ENCODE assay signal across 16 cellular contexts in the genomic region with DNA sequence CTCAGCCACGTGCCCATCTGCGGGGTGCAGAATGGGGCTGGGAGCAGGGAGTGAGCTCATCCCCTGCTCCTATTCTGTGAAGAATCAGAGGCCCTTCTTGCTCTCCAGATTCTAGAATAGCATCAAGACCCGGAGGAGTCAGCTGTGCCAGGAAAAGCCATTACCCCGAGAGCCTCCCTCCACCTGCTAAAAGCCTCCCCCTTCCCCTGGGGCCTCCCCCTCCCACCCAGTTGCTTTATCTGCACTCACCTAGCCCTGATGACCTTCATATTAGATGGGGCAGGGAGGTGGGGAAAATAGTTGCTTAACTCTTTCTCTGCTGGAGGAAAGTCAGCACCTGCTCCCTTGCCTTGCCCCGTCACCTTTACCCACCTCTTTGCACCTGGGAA. TPM values are rescaled to one million over a fixed set of nuclear protein-coding genes. Genes with fewer than 3 reads are reported as not detected.
DNase-seq lines count a peak whose midpoint lies in the region; ATAC-seq and TF ChIP-seq lines count a peak whose summit lies in the region.
"Had no signal": no experiment of that assay in that cellular context is flagged by ENCODE, and none has a peak within 500 bp of the region (broad histone marks: within the 10 kb centered on the region; RNA-seq: fewer than 3 reads in every experiment).

No MANE protein-coding gene starts in this region.

- no peaks in the 10 kb centered on the region for H3K4me1 Mint-ChIP-seq in T-cell

- no peak overlapping the region for H3K4me3 Mint-ChIP-seq in T-cell
- H3K4me3 Mint-ChIP-seq: T-helper 1 cell treated with Interleukin-12 subunit alpha and Interleukin-12 subunit beta and Interleukin-4 antibody, amounts not matched to agents 30 μg/mL and 1 μg/mL, for 36 hours had no signal

- H2AFZ ChIP-seq in neuronal stem cell (ENCODE audit: low read length): no peak overlapping the region

- H3K4me2 ChIP-seq in neuronal stem cell (ENCODE audit: insufficient read depth, low read length, poor library complexity, severe bottlenecking): no peak overlapping the region
- H3K4me2 ChIP-seq: SK-N-SH had no signal

- no peak for TF ChIP-seq EP300 in tibial nerve (IDR thresholded peaks at IDR 0.05)

- H2BK12ac ChIP-seq in neuronal stem cell (ENCODE audit: low read length): no peak overlapping the region

- H3K27me3 ChIP-seq in neuronal stem cell (ENCODE audit: control insufficient read depth in 3 of 3, insufficient read depth in 3 of 3, low read depth in 1 of 3, low read length in 3 of 3) (no peaks in the 10 kb centered on the region), tibial nerve (peaks cover 0 to 30% of the 10 kb centered on the region in 2 donors)

- no peaks in the 10 kb centered on the region for H3K79me1 ChIP-seq in neuronal stem cell (ENCODE audit: low read depth, low read length)

- ATAC-seq in T-cell (replicated peaks in 1 of 4): no peak
- ATAC-seq: HCT116 had no signal

- H3K36me3 Mint-ChIP-seq in T-cell: no peaks in the 10 kb centered on the region

- H2AK5ac ChIP-seq in neuronal stem cell (ENCODE audit: low read depth, low read length): peak overlapping the region; percentile 16

- no peak for TF ChIP-seq CTCF in tibial nerve (IDR thresholded peaks at IDR 0.05)

- POLR2A ChIA-PET in T-cell (lab: Charles Lee): no interaction called here

- H3K9me3 ChIP-seq in neuronal stem cell (replicated peaks in 1 of 2; ENCODE audit: control insufficient read depth in 2 of 2, insufficient read depth in 1 of 2, low read depth in 1 of 2, low read length in 2 of 2) (no peaks in the 10 kb centered on the region), tibial nerve (no peaks in the 10 kb centered on the region)
- H3K9me3 ChIP-seq: SK-N-SH had no signal

- H3K4me3 ChIP-seq in neuronal stem cell (ENCODE audit: low read length in 2 of 2) (no peak overlapping the region), tibial nerve (no peak overlapping the region)

- no peak overlapping the region for H3K27ac Mint-ChIP-seq in T-cell
- H3K27ac Mint-ChIP-seq: T-helper 1 cell treated with Interleukin-12 subunit alpha and Interleukin-12 subunit beta and Interleukin-4 antibody, amounts not matched to agents 30 μg/mL and 1 μg/mL, for 36 hours had no signal

- no peak overlapping the region for H3K23ac ChIP-seq in neuronal stem cell (ENCODE audit: low read depth, low read length, poor library complexity)

- H3K14ac ChIP-seq in neuronal stem cell (ENCODE audit: low read length): no peak overlapping the region

- peaks cover 14 to 54% of the 10 kb centered on the region in 2 donors for H3K27me3 Mint-ChIP-seq in T-cell

- peaks cover 20 to 43% of the 10 kb centered on the region in 2 donors for H3K4me1 ChIP-seq in neuronal stem cell (ENCODE audit: control insufficient read depth in 2 of 2, insufficient read depth in 1 of 2, low read depth in 1 of 2, low read length in 2 of 2)
- H3K4me1 ChIP-seq in tibial nerve: no peaks in the 10 kb centered on the region

- H3K36me3 ChIP-seq in neuronal stem cell (replicated peaks in 1 of 2; ENCODE audit: control insufficient read depth in 2 of 2, insufficient read depth in 2 of 2, low read length in 2 of 2) (no peaks in the 10 kb centered on the region), tibial nerve (no peaks in the 10 kb centered on the region)

- H2BK15ac ChIP-seq in neuronal stem cell (ENCODE audit: low read length): peak overlapping the region; percentile 35

- DNase-seq in NCI-H2227 (lab: John Stamatoyannopoulos, UW; ENCODE audit: unreplicated experiment): peak; percentile 40
- no peak for DNase-seq in NCI-H2227 treated with DMSO at 0.1 percent for 48 hours (lab: John Stamatoyannopoulos, UW)
- peak; percentile 83 for DNase-seq in NCI-H1436 treated with DMSO at 0.1 percent for 48 hours (lab: John Stamatoyannopoulos, UW)
- peak; percentile 12 to 46 for DNase-seq in NCI-H524 (lab: John Stamatoyannopoulos, UW)
- DNase-seq in neuronal stem cell (ENCODE audit: low spot score): no peak
- DNase-seq in activated CD4-positive, alpha-beta T cell treated with anti-CD3 and anti-CD28 coated beads for 1 hour: no peak
- DNase-seq in T-cell: no peak
- DNase-seq in tibial nerve (ENCODE audit: low spot score in 2 of 2): no peak
- DNase-seq: DMS53, NCI-H2081, NCI-H526 treated with DMSO at 0.1 percent for 48 hours, Right ventricle myocardium superior, SK-N-SH had no signal

- no peak overlapping the region for H3K4ac ChIP-seq in neuronal stem cell (ENCODE audit: low read length)

- H3K9me3 Mint-ChIP-seq in T-cell: no peaks in the 10 kb centered on the region
- H3K9me3 Mint-ChIP-seq: T-helper 1 cell treated with Interleukin-12 subunit alpha and Interleukin-12 subunit beta and Interleukin-4 antibody, amounts not matched to agents 30 μg/mL and 1 μg/mL, for 36 hours had no signal

- no peak overlapping the region for H3K27ac ChIP-seq in neuronal stem cell (replicated peaks; ENCODE audit: low read length)
- H3K27ac ChIP-seq in tibial nerve: no peak overlapping the region
- H3K27ac ChIP-seq: C4-2B had no signal

- H3K9ac ChIP-seq in neuronal stem cell (ENCODE audit: low read depth, low read length, poor library complexity): no peak overlapping the region
- H3K9ac ChIP-seq: SK-N-SH had no signal

- no peak overlapping the region for H2BK5ac ChIP-seq in neuronal stem cell (ENCODE audit: low read length)

- no peak for TF ChIP-seq POLR2A in tibial nerve (IDR thresholded peaks at IDR 0.05)

- CTCF ChIA-PET in T-cell (lab: Charles Lee): no interaction called here

- no peak overlapping the region for H2BK120ac ChIP-seq in neuronal stem cell (ENCODE audit: low read depth, low read length)

- no peak overlapping the region for H3K18ac ChIP-seq in neuronal stem cell (ENCODE audit: low read length)

- no peak overlapping the region for H4K8ac ChIP-seq in neuronal stem cell (ENCODE audit: low read depth, low read length)

- no peak overlapping the region for H4K91ac ChIP-seq in neuronal stem cell (ENCODE audit: low read depth, low read length, poor library complexity)

- no CpG with 5 or more reads among the region's 5 CpGs for WGBS in neuronal stem cell (ENCODE audit: extremely low coverage in 2 of 2, insufficient read length in 2 of 2, insufficient replicate concordance in 1 of 2), 2 donors
- 36 to 44% methylated on average over 5 of the region's 5 CpGs for WGBS in tibial nerve, 2 donors

RNA-seq across cellular contexts. Expression of a gene that starts 23.2 kb away (rescaled TPM):
- polyA plus RNA-seq in neuronal stem cell (2013, experiment 1 of 2): 1.3 TPM
- polyA plus RNA-seq in neuronal stem cell (2013, experiment 2 of 2): 1.1 TPM
- total RNA-seq in T-cell (not detected), tibial nerve (not detected)
- total RNA-seq: Right ventricle myocardium superior had no signal

RNA-seq across cellular contexts. Expression of a gene that starts 56.7 kb away (rescaled TPM):
- 3.9 TPM for polyA plus RNA-seq in neuronal stem cell (2013, experiment 1 of 2)
- polyA plus RNA-seq in neuronal stem cell (2013, experiment 2 of 2): 3.4 TPM
- not detected for total RNA-seq in T-cell
- 1 to 10 TPM in 1 of 4 donors, under 1 TPM in 1, not detected in 2; 0.39 to 1.9 TPM for total RNA-seq in tibial nerve
- total RNA-seq: Right ventricle myocardium superior had no signal

Comparison
In these comparisons a context has a peak if more than half of its experiments do, and no peak if none do; other contexts are left out.
1. DNase-seq: peak in NCI-H2227 (single experiment), NCI-H1436 treated with DMSO at 0.1 percent for 48 hours (single experiment) and NCI-H524 (2 of 2); none in NCI-H2227 treated with DMSO at 0.1 percent for 48 hours (single experiment), neuronal stem cell (single experiment), activated CD4-positive, alpha-beta T cell treated with anti-CD3 and anti-CD28 coated beads for 1 hour (single experiment), T-cell (0 of 34) and tibial nerve (0 of 2).